In genomic region chr4:70893790-70894189, GRCh38 we compare ENCODE assay signal across 29 cellular contexts.
"Had no signal": no experiment of that assay in that cellular context is flagged by ENCODE, and none has a peak within 500 bp of the region (broad histone marks: within the 10 kb centered on the region; RNA-seq: fewer than 3 reads in every experiment).

No MANE protein-coding gene starts in this region.

- H3K36me3 ChIP-seq: ascending aorta, breast epithelium, cardiac muscle cell, colonic mucosa, esophagus squamous epithelium, gastroesophageal sphincter had no signal

- DNase-seq: activated B cell treated with CpG ODN at 0.5 μM for 24 hours; activated CD4-positive, alpha-beta memory T cell treated with anti-CD3 and anti-CD28 coated beads, Interleukin-2, amount 10 ng/mL, durations not matched to agents 7 days and 5 days; activated CD4-positive, alpha-beta T cell treated with anti-CD3 and anti-CD28 coated beads for 1 hour; activated CD4-positive, alpha-beta T cell treated with anti-CD3 and anti-CD28 coated beads for 4 hours; activated CD4-positive, alpha-beta T cell treated with anti-CD3 and anti-CD28 coated beads, Interleukin-2, amount 10 ng/mL, durations not matched to agents 7 days and 5 days; activated CD4-positive, alpha-beta T cell treated with anti-CD3 and anti-CD28 coated beads, Interleukin-2, amount 50 U/mL, for 4 hours; activated CD8-positive, alpha-beta memory T cell treated with anti-CD3 and anti-CD28 coated beads, Interleukin-2, amount 50 U/mL, for 48 hours; activated gamma-delta T cell; activated naive CD4-positive, alpha-beta T cell; activated naive CD4-positive, alpha-beta T cell treated with anti-CD3 and anti-CD28 coated beads, Interleukin-2, amount 10 ng/mL, durations not matched to agents 7 days and 5 days; activated naive CD8-positive, alpha-beta T cell treated with anti-CD3 and anti-CD28 coated beads, Interleukin-2, amount 10 ng/mL, durations not matched to agents 7 days and 5 days; activated T-cell treated with anti-CD3 and anti-CD28 coated beads for 4 hours; activated T-cell treated with anti-CD3 and anti-CD28 coated beads, Interleukin-2, amount 50 U/mL, for 24 hours; activated T-cell treated with anti-CD3 and anti-CD28 coated beads, Interleukin-2, amount 50 U/mL, for 72 hours; central memory CD4-positive, alpha-beta T cell; cerebellar nuclear complex; colonic mucosa; effector CD8-positive, alpha-beta T cell; esophagus squamous epithelium; foreskin melanocyte; head of caudate nucleus; T-helper 2 cell had no signal

- H3K27ac Mint-ChIP-seq: activated B cell treated with CpG ODN at 0.5 μM for 24 hours; activated CD4-positive, alpha-beta memory T cell treated with anti-CD3 and anti-CD28 coated beads, Interleukin-2, amount 10 ng/mL, durations not matched to agents 7 days and 5 days; activated CD4-positive, alpha-beta T cell treated with anti-CD3 and anti-CD28 coated beads, Interleukin-2, amount 10 ng/mL, durations not matched to agents 7 days and 5 days; activated naive CD4-positive, alpha-beta T cell treated with anti-CD3 and anti-CD28 coated beads, Interleukin-2, amount 10 ng/mL, durations not matched to agents 7 days and 5 days; activated naive CD4-positive, alpha-beta T cell treated with anti-CD3 and anti-CD28 coated beads, Interleukin-2, amount 50 U/mL, for 72 hours; activated naive CD8-positive, alpha-beta T cell treated with anti-CD3 and anti-CD28 coated beads, Interleukin-2, amount 10 ng/mL, durations not matched to agents 7 days and 5 days; activated T-cell treated with anti-CD3 and anti-CD28 coated beads, Interleukin-2, amount 50 U/mL, for 24 hours; activated T-cell treated with anti-CD3 and anti-CD28 coated beads, Interleukin-2, amount 50 U/mL, for 72 hours had no signal

- H3K9me3 Mint-ChIP-seq: activated B cell treated with CpG ODN at 0.5 μM for 24 hours; activated CD4-positive, alpha-beta memory T cell treated with anti-CD3 and anti-CD28 coated beads, Interleukin-2, amount 10 ng/mL, durations not matched to agents 7 days and 5 days; activated CD4-positive, alpha-beta T cell treated with anti-CD3 and anti-CD28 coated beads, Interleukin-2, amount 10 ng/mL, durations not matched to agents 7 days and 5 days; activated naive CD4-positive, alpha-beta T cell treated with anti-CD3 and anti-CD28 coated beads, Interleukin-2, amount 10 ng/mL, durations not matched to agents 7 days and 5 days; activated naive CD4-positive, alpha-beta T cell treated with anti-CD3 and anti-CD28 coated beads, Interleukin-2, amount 50 U/mL, for 72 hours; activated naive CD8-positive, alpha-beta T cell treated with anti-CD3 and anti-CD28 coated beads, Interleukin-2, amount 10 ng/mL, durations not matched to agents 7 days and 5 days; activated T-cell treated with anti-CD3 and anti-CD28 coated beads, Interleukin-2, amount 50 U/mL, for 24 hours; activated T-cell treated with anti-CD3 and anti-CD28 coated beads, Interleukin-2, amount 50 U/mL, for 72 hours had no signal

- H3K27me3 ChIP-seq: ascending aorta, breast epithelium, cardiac muscle cell, colonic mucosa, esophagus squamous epithelium, gastroesophageal sphincter had no signal

- H3K4me1 Mint-ChIP-seq: activated CD4-positive, alpha-beta memory T cell treated with anti-CD3 and anti-CD28 coated beads, Interleukin-2, amount 10 ng/mL, durations not matched to agents 7 days and 5 days; activated CD4-positive, alpha-beta T cell treated with anti-CD3 and anti-CD28 coated beads, Interleukin-2, amount 10 ng/mL, durations not matched to agents 7 days and 5 days; activated naive CD4-positive, alpha-beta T cell treated with anti-CD3 and anti-CD28 coated beads, Interleukin-2, amount 10 ng/mL, durations not matched to agents 7 days and 5 days; activated naive CD8-positive, alpha-beta T cell treated with anti-CD3 and anti-CD28 coated beads, Interleukin-2, amount 10 ng/mL, durations not matched to agents 7 days and 5 days had no signal

- H3K4me1 ChIP-seq: ascending aorta, breast epithelium, colonic mucosa, esophagus squamous epithelium had no signal

- H3K27ac ChIP-seq: ascending aorta, breast epithelium, colonic mucosa, epithelial cell of prostate, esophagus squamous epithelium, gastroesophageal sphincter had no signal

- H3K4me3 Mint-ChIP-seq: activated B cell treated with CpG ODN at 0.5 μM for 24 hours; activated CD4-positive, alpha-beta memory T cell treated with anti-CD3 and anti-CD28 coated beads, Interleukin-2, amount 10 ng/mL, durations not matched to agents 7 days and 5 days; activated CD4-positive, alpha-beta T cell treated with anti-CD3 and anti-CD28 coated beads, Interleukin-2, amount 10 ng/mL, durations not matched to agents 7 days and 5 days; activated naive CD4-positive, alpha-beta T cell treated with anti-CD3 and anti-CD28 coated beads, Interleukin-2, amount 10 ng/mL, durations not matched to agents 7 days and 5 days; activated naive CD8-positive, alpha-beta T cell treated with anti-CD3 and anti-CD28 coated beads, Interleukin-2, amount 10 ng/mL, durations not matched to agents 7 days and 5 days; activated T-cell treated with anti-CD3 and anti-CD28 coated beads, Interleukin-2, amount 50 U/mL, for 24 hours; activated T-cell treated with anti-CD3 and anti-CD28 coated beads, Interleukin-2, amount 50 U/mL, for 72 hours; brain had no signal

- H3K4me3 ChIP-seq: ascending aorta, breast epithelium, cardiac muscle cell, colonic mucosa, esophagus squamous epithelium, gastroesophageal sphincter had no signal

- H3K36me3 Mint-ChIP-seq: activated naive CD4-positive, alpha-beta T cell treated with anti-CD3 and anti-CD28 coated beads, Interleukin-2, amount 10 ng/mL, durations not matched to agents 7 days and 5 days; activated naive CD4-positive, alpha-beta T cell treated with anti-CD3 and anti-CD28 coated beads, Interleukin-2, amount 50 U/mL, for 72 hours; activated naive CD8-positive, alpha-beta T cell treated with anti-CD3 and anti-CD28 coated beads, Interleukin-2, amount 10 ng/mL, durations not matched to agents 7 days and 5 days; brain had no signal

- ATAC-seq: activated naive CD4-positive, alpha-beta T cell treated with anti-CD3 and anti-CD28 coated beads, Interleukin-2, amount 50 U/mL, for 72 hours; activated T-cell treated with anti-CD3 and anti-CD28 coated beads, Interleukin-2, amount 50 U/mL, for 72 hours; gastroesophageal sphincter had no signal

- H3K9me3 ChIP-seq: ascending aorta, breast epithelium, colonic mucosa, esophagus squamous epithelium, gastroesophageal sphincter had no signal

- H3K27me3 Mint-ChIP-seq: activated B cell treated with CpG ODN at 0.5 μM for 24 hours; activated CD4-positive, alpha-beta memory T cell treated with anti-CD3 and anti-CD28 coated beads, Interleukin-2, amount 10 ng/mL, durations not matched to agents 7 days and 5 days; activated CD4-positive, alpha-beta T cell treated with anti-CD3 and anti-CD28 coated beads, Interleukin-2, amount 10 ng/mL, durations not matched to agents 7 days and 5 days; activated naive CD4-positive, alpha-beta T cell treated with anti-CD3 and anti-CD28 coated beads, Interleukin-2, amount 10 ng/mL, durations not matched to agents 7 days and 5 days; activated naive CD8-positive, alpha-beta T cell treated with anti-CD3 and anti-CD28 coated beads, Interleukin-2, amount 10 ng/mL, durations not matched to agents 7 days and 5 days; activated T-cell treated with anti-CD3 and anti-CD28 coated beads, Interleukin-2, amount 50 U/mL, for 24 hours; brain had no signal
